In the genomic region with DNA sequence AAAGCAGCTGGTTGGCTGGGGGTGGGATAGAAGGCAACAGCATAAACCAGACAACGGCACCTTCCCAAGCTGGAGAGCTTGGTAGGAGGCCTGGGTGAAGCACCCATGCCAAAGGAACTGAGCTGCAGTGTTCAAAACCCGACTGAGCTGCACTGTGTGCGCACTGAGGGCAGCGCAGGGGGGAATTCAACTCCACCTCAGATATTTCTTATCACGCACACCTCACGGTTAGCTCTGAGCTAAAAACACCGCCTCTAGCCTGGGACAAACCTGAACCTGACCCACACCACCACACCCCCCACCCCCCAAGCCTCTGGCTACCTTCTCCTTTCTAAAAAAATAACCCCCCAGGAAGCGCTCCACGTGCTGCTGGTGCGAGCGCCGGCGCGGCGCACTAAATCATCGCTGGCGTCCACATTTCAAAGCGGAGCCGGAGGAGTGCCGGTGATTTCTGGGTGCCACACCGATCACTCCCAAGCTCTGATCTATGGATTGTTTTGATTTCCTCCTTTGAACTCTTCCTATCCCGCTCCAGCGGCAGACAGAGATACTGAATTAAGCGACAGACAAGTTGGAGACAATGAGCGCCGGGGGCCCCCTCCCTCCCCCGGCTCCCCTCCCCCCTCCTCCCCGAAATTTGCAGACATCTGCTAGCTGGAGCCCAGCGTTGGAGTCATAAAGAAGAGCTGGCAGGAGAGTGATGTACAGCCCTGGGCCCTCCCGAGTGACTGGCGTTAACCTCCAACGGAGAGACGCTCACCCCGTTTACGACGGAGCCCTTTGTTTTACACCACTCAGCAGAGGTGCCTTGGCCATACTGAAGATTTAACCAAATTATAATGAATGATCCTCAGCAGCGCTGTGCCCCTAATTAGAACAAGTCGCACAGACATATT, we compare ENCODE assay signal across 8 cellular contexts.
A peak's percentile ranks its signal among the peaks of the same experiment; 100 is the strongest.
DNase-seq lines count a peak whose midpoint lies in the region; FAIRE-seq and TF ChIP-seq lines count a peak whose summit lies in the region.

No MANE protein-coding gene starts in this region.

- no peak overlapping the region for H3K27ac Mint-ChIP-seq in activated CD4-positive, alpha-beta memory T cell treated with anti-CD3 and anti-CD28 coated beads for 36 hours
- H3K27ac Mint-ChIP-seq in activated CD4-positive, alpha-beta memory T cell treated with anti-CD3 and anti-CD28 coated beads, Interleukin-2, amount 10 ng/mL, durations not matched to agents 7 days and 5 days: no peak overlapping the region

- H3K27ac ChIP-seq in suprapubic skin (no peak overlapping the region), tibial nerve (no peak overlapping the region)

- FAIRE-seq in RCC 7860 (lab: Jason Lieb, UNC): no peak

- H3K36me3 ChIP-seq in kidney epithelial cell (ENCODE audit: control insufficient read depth, insufficient read depth, low read length): no peaks in the 10 kb centered on the region
- H3K36me3 ChIP-seq in suprapubic skin: no peaks in the 10 kb centered on the region
- no peaks in the 10 kb centered on the region for H3K36me3 ChIP-seq in tibial nerve

- TF ChIP-seq EP300 in suprapubic skin (IDR thresholded peaks at IDR 0.05): no peak
- no peak for TF ChIP-seq EP300 in tibial nerve (IDR thresholded peaks at IDR 0.05)

- CTCF ChIA-PET in activated CD4-positive, alpha-beta memory T cell treated with anti-CD3 and anti-CD28 coated beads for 36 hours (lab: Charles Lee): interaction anchor here (0.8 to 2.8 kb wide), 3 partner anchors 38 to 117 kb away, joined by 3 to 27 read pairs (median 12); a partner anchor contains a TSS
- CTCF ChIA-PET in activated CD4-positive, alpha-beta memory T cell treated with anti-CD3 and anti-CD28 coated beads, Interleukin-2, amount 10 ng/mL, durations not matched to agents 7 days and 5 days (lab: Charles Lee): interaction anchor here (0.7 to 2.9 kb wide), 5 partner anchors 37 to 102 kb away, joined by 3 to 19 read pairs (median 5); a partner anchor contains a TSS

- H3K36me3 Mint-ChIP-seq in activated CD4-positive, alpha-beta memory T cell treated with anti-CD3 and anti-CD28 coated beads for 36 hours: no peaks in the 10 kb centered on the region
- no peaks in the 10 kb centered on the region for H3K36me3 Mint-ChIP-seq in activated CD4-positive, alpha-beta memory T cell treated with anti-CD3 and anti-CD28 coated beads, Interleukin-2, amount 10 ng/mL, durations not matched to agents 7 days and 5 days (ENCODE audit: low read depth)

- H3K9me3 Mint-ChIP-seq in activated CD4-positive, alpha-beta memory T cell treated with anti-CD3 and anti-CD28 coated beads for 36 hours: no peaks in the 10 kb centered on the region
- no peaks in the 10 kb centered on the region for H3K9me3 Mint-ChIP-seq in activated CD4-positive, alpha-beta memory T cell treated with anti-CD3 and anti-CD28 coated beads, Interleukin-2, amount 10 ng/mL, durations not matched to agents 7 days and 5 days

- H3K4me1 ChIP-seq in suprapubic skin (peaks cover 14% of the 10 kb centered on the region), tibial nerve (peaks cover 0 to 11% (median 2%) of the 10 kb centered on the region in 4 donors)

- DNase-seq in activated CD4-positive, alpha-beta memory T cell treated with anti-CD3 and anti-CD28 coated beads for 36 hours: peak; percentile 10
- no peak for DNase-seq in activated CD4-positive, alpha-beta memory T cell treated with anti-CD3 and anti-CD28 coated beads, Interleukin-2, amount 10 ng/mL, durations not matched to agents 7 days and 5 days
- DNase-seq in astrocyte of the spinal cord (ENCODE audit: low read depth, low spot score) (no peak), kidney epithelial cell (ENCODE audit: low read depth) (no peak), suprapubic skin (ENCODE audit: low spot score in 2 of 2) (no peak), tibial nerve (ENCODE audit: low spot score in 2 of 2) (no peak), DMS153 treated with DMSO at 0.1 percent for 48 hours (lab: John Stamatoyannopoulos, UW; ENCODE audit: unreplicated experiment) (no peak), RCC 7860 (ENCODE audit: low spot score) (no peak)

- TF ChIP-seq CTCF in astrocyte of the spinal cord (IDR thresholded peaks at IDR 0.05; ENCODE audit: low read depth, low read length): no peak
- no peak for TF ChIP-seq CTCF in kidney epithelial cell (IDR thresholded peaks at IDR 0.05; ENCODE audit: insufficient read depth, low read length, poor library complexity, severe bottlenecking)
- no peak for TF ChIP-seq CTCF in suprapubic skin (IDR thresholded peaks at IDR 0.05)
- no peak for TF ChIP-seq CTCF in tibial nerve (IDR thresholded peaks at IDR 0.05)

- H3K27me3 ChIP-seq in kidney epithelial cell (ENCODE audit: control insufficient read depth, insufficient read depth, low read length) (no peaks in the 10 kb centered on the region), suprapubic skin (peaks cover 73% of the 10 kb centered on the region), tibial nerve (peaks cover 0 to 51% of the 10 kb centered on the region in 2 donors)

- intact Hi-C loops in activated CD4-positive, alpha-beta memory T cell treated with anti-CD3 and anti-CD28 coated beads for 36 hours (cut with micrococcal nuclease): loop anchor here (2.0 kb wide), 1 partner anchor 86 kb away; a partner anchor contains a TSS

- POLR2A ChIA-PET in activated CD4-positive, alpha-beta memory T cell treated with anti-CD3 and anti-CD28 coated beads for 36 hours (lab: Charles Lee): no interaction called here
- POLR2A ChIA-PET in activated CD4-positive, alpha-beta memory T cell treated with anti-CD3 and anti-CD28 coated beads, Interleukin-2, amount 10 ng/mL, durations not matched to agents 7 days and 5 days (lab: Charles Lee): no interaction called here

- H3K4me3 ChIP-seq in astrocyte of the spinal cord (ENCODE audit: low read depth, low read length) (peak overlapping the region; percentile 23), kidney epithelial cell (ENCODE audit: low read depth, low read length) (peak overlapping the region; percentile 0), suprapubic skin (peak overlapping the region; percentile 26), tibial nerve (peak overlapping the region in 2 of 4 donors; percentile 27 to 31)

- H3K9me3 ChIP-seq in suprapubic skin (no peaks in the 10 kb centered on the region), tibial nerve (no peaks in the 10 kb centered on the region)

- H3K4me3 Mint-ChIP-seq in activated CD4-positive, alpha-beta memory T cell treated with anti-CD3 and anti-CD28 coated beads for 36 hours: peak overlapping the region; percentile 52
- no peak overlapping the region for H3K4me3 Mint-ChIP-seq in activated CD4-positive, alpha-beta memory T cell treated with anti-CD3 and anti-CD28 coated beads, Interleukin-2, amount 10 ng/mL, durations not matched to agents 7 days and 5 days

- no peak for TF ChIP-seq POLR2A in suprapubic skin (IDR thresholded peaks at IDR 0.05)
- TF ChIP-seq POLR2A in tibial nerve (IDR thresholded peaks at IDR 0.05): no peak

- peaks cover 28% of the 10 kb centered on the region for H3K27me3 Mint-ChIP-seq in activated CD4-positive, alpha-beta memory T cell treated with anti-CD3 and anti-CD28 coated beads for 36 hours
- peaks cover 23% of the 10 kb centered on the region for H3K27me3 Mint-ChIP-seq in activated CD4-positive, alpha-beta memory T cell treated with anti-CD3 and anti-CD28 coated beads, Interleukin-2, amount 10 ng/mL, durations not matched to agents 7 days and 5 days

- peaks cover 19% of the 10 kb centered on the region for H3K4me1 Mint-ChIP-seq in activated CD4-positive, alpha-beta memory T cell treated with anti-CD3 and anti-CD28 coated beads for 36 hours (ENCODE audit: low read depth)
- H3K4me1 Mint-ChIP-seq in activated CD4-positive, alpha-beta memory T cell treated with anti-CD3 and anti-CD28 coated beads, Interleukin-2, amount 10 ng/mL, durations not matched to agents 7 days and 5 days: peaks cover 7% of the 10 kb centered on the region

- in situ Hi-C loops in astrocyte of the spinal cord (cut with HindIII; ENCODE audit: low sequenced_read_pairs): no loop called here

- 7% methylated on average over 38 of the region's 38 CpGs for WGBS in suprapubic skin
- 8 to 11% methylated on average over 38 of the region's 38 CpGs for WGBS in tibial nerve, 2 donors
